ENCODE assay signal across 8 cellular contexts in the genomic region with DNA sequence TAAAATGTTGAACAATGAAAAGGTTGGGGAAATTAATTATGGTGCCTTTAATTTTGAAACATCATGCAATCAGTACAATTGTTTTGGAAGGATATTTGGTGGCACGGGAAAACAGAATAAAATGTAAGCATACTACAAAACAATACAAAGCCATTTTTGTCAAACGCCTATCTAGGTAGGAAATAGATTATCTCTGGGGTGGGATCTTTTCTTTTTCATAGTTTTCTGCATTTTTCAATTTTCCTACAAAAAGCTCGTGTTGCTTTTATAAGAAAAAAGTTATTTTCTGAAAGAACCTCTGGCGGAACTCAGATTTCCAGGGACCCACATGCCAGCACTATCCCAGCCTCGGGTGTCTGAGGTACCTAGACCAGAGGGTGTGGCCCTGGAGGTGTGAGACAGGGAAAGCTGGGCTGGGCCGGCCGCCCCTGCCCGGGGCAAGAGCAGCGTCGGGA. TPM values are rescaled to one million over a fixed set of nuclear protein-coding genes. Genes with fewer than 3 reads are reported as not detected.
A peak's percentile ranks its signal among the peaks of the same experiment; 100 is the strongest.
DNase-seq lines count a peak whose midpoint lies in the region; ATAC-seq and TF ChIP-seq lines count a peak whose summit lies in the region.

No MANE protein-coding gene starts in this region.

- ATAC-seq in DND-41 (ENCODE audit: insufficient read depth, low read depth), result no peak
- peak; percentile 31 for ATAC-seq in esophagus mucosa

- H2AFZ ChIP-seq in DND-41 (ENCODE audit: low read depth, low read length), result peak overlapping the region; percentile 85

- TF ChIP-seq POLR2A in Peyer's patch (IDR thresholded peaks at IDR 0.05) (no peak), ovary (IDR thresholded peaks at IDR 0.05) (no peak)

- DNase-seq in DND-41 (no peak), Peyer's patch (no peak), ovary (no peak), NCI-H510A treated with DMSO at 0.1 percent for 48 hours (lab: John Stamatoyannopoulos, UW) (no peak), Ammon's horn (ENCODE audit: low spot score) (no peak), NCI-H510A (lab: John Stamatoyannopoulos, UW) (no peak), dermis blood vessel endothelial cell (no peak)

- H3K36me3 ChIP-seq in DND-41 (ENCODE audit: insufficient read depth, low read length) (no peaks in the 10 kb centered on the region; the same call in 1 of the 2 replicates), Peyer's patch (no peaks in the 10 kb centered on the region), ovary (no peaks in the 10 kb centered on the region)

- H3K9ac ChIP-seq in DND-41 (ENCODE audit: low read depth, low read length), result peak overlapping the region; percentile 80

- intact Hi-C loops in ovary (cut with DNase I), result no loop called here

- peaks cover 35% of the 10 kb centered on the region for H3K79me2 ChIP-seq in DND-41 (ENCODE audit: insufficient read depth, low read length)

- H3K27ac ChIP-seq in DND-41 (ENCODE audit: low read length) (peak overlapping the region; percentile 80), Peyer's patch (peak overlapping the region; percentile 80 to 98 (median 86)), ovary (peak overlapping the region; percentile 44 to 89)

- H3K4me3 ChIP-seq in DND-41 (ENCODE audit: low read depth in 1 of 2, low read length in 2 of 2), result peak overlapping the region; percentile 46 to 69; a peak in 3 of 4 replicates
- peak overlapping the region; percentile 73 to 94 (median 77) for H3K4me3 ChIP-seq in Peyer's patch
- peak overlapping the region; percentile 64 for H3K4me3 ChIP-seq in ovary

- H3K27me3 ChIP-seq in DND-41 (ENCODE audit: insufficient read depth, low read length, poor library complexity) (no peaks in the 10 kb centered on the region), Peyer's patch (no peaks in the 10 kb centered on the region), ovary (no peaks in the 10 kb centered on the region)

- no peak for TF ChIP-seq EP300 in ovary (IDR thresholded peaks at IDR 0.05)

- H3K4me2 ChIP-seq in DND-41 (ENCODE audit: insufficient read depth, low read length), result peak overlapping the region; percentile 90

- H3K4me1 ChIP-seq in DND-41 (ENCODE audit: insufficient read depth, low read length) (peaks cover 33% of the 10 kb centered on the region), Peyer's patch (peaks cover 0 to 15% (median 3%) of the 10 kb centered on the region in 4 donors), ovary (ENCODE audit: insufficient read depth) (peaks cover 6% of the 10 kb centered on the region)

- TF ChIP-seq CTCF in DND-41 (IDR thresholded peaks at IDR 0.05; ENCODE audit: borderline replicate concordance, extremely low read depth, low read length, poor library complexity, severe bottlenecking) (no peak), Peyer's patch (IDR thresholded peaks at IDR 0.05) (no peak), ovary (IDR thresholded peaks at IDR 0.05) (no peak)

- H4K20me1 ChIP-seq in DND-41 (ENCODE audit: insufficient read depth, low read length), result peaks cover 27% of the 10 kb centered on the region

- no peaks in the 10 kb centered on the region for H3K9me3 ChIP-seq in DND-41 (ENCODE audit: insufficient read depth, low read length, severe bottlenecking)
- no peaks in the 10 kb centered on the region for H3K9me3 ChIP-seq in Peyer's patch
- H3K9me3 ChIP-seq in ovary, result no peaks in the 10 kb centered on the region

- 3 to 6% (median 4%) methylated on average over 10 of the region's 10 CpGs for WGBS in ovary, 3 donors

RNA-seq across cellular contexts. Expression of a gene that starts 1.0 kb away (rescaled TPM):
- total RNA-seq in Peyer's patch, result 10 to 100 TPM; 17.3 to 61.9 (median 39.2) TPM
- total RNA-seq in esophagus mucosa, result 9.2 TPM
- total RNA-seq in ovary, result 10 to 100 TPM; 32.2 to 41.0 (median 36.3) TPM
- 10 to 100 TPM; 34.0 to 36.4 TPM for polyA plus RNA-seq in ovary
- total RNA-seq in dermis blood vessel endothelial cell, result 138 and 207 TPM in 2 replicates

RNA-seq across cellular contexts. Expression of a gene that starts 20.6 kb away (rescaled TPM):
- total RNA-seq in Peyer's patch (10 to 100 TPM; 12.4 to 38.7 (median 36.0) TPM), esophagus mucosa (18.0 TPM), ovary (10 to 100 TPM in 6 of 7 donors, 1 to 10 TPM in 1; 7.4 to 17.7 (median 12.5) TPM), dermis blood vessel endothelial cell (15.5 and 24.3 TPM in 2 replicates)
- 10 to 100 TPM; 13.2 to 24.9 TPM for polyA plus RNA-seq in ovary
